Comparison of ENCODE assay signal across 13 cellular contexts in the genomic region with DNA sequence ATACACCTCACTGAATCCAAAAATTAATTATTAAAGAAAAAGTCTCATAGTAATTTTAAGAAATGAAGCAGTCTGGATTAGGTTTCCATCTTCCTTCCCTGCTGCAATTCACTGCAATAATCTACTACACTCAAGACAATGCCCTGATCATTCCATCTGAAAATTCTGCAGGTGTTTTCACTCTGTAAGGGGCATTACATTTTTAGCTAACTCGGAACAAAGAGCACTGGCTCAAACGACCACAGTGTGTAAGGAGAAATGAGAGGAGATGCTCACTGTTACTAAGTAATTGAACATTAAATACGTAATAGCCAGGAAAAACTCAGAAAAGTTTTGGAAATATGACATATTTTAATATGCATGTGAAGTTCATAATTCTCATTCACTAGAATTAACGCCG. TPM values are rescaled to one million over a fixed set of nuclear protein-coding genes. Genes with fewer than 3 reads are reported as not detected.
DNase-seq lines count a peak whose midpoint lies in the region; ATAC-seq and TF ChIP-seq lines count a peak whose summit lies in the region.
"Had no signal": no experiment of that assay in that cellular context is flagged by ENCODE, and none has a peak within 500 bp of the region (broad histone marks: within the 10 kb centered on the region; RNA-seq: fewer than 3 reads in every experiment).

No MANE protein-coding gene starts in this region.

- H3K27ac ChIP-seq in SK-N-SH (ENCODE audit: low read depth in 2 of 2, low read length in 1 of 2) (no peak overlapping the region), endodermal cell (ENCODE audit: low read depth, low read length) (no peak overlapping the region), osteoblast (ENCODE audit: low read depth, low read length) (no peak overlapping the region)
- H3K27ac ChIP-seq: ascending aorta, skin epidermis, tibial artery had no signal

- POLR2A ChIA-PET in SK-N-SH (lab: Yijun Ruan, JAX), result no interaction called here

- H3K79me2 ChIP-seq in SK-N-SH (ENCODE audit: insufficient read depth) (peaks cover 16% of the 10 kb centered on the region; the same call in 1 of the 2 replicates), Loucy (ENCODE audit: insufficient read depth, low read length) (peaks cover 80% of the 10 kb centered on the region), osteoblast (ENCODE audit: insufficient read depth, low read length) (peaks cover 8% of the 10 kb centered on the region)

- no peak for TF ChIP-seq EP300 in SK-N-SH (IDR thresholded peaks at IDR 0.05; ENCODE audit: borderline replicate concordance in 1 of 2, low read depth in 1 of 2, low read length in 1 of 2)

- H3K9me3 Mint-ChIP-seq in endodermal cell, result no peaks in the 10 kb centered on the region

- H3K36me3 ChIP-seq in SK-N-SH (replicated peaks in 1 of 2; ENCODE audit: control insufficient read depth in 1 of 2, insufficient read depth in 2 of 2, low read length in 1 of 2) (no peaks in the 10 kb centered on the region), Loucy (ENCODE audit: insufficient read depth, low read length) (no peaks in the 10 kb centered on the region), endodermal cell (ENCODE audit: control insufficient read depth, insufficient read depth, low read length) (no peaks in the 10 kb centered on the region), osteoblast (ENCODE audit: insufficient read depth, low read length) (no peaks in the 10 kb centered on the region)
- H3K36me3 ChIP-seq: ascending aorta, tibial artery had no signal

- ATAC-seq in SK-N-SH treated with all-trans-retinoic acid at 6 μM for 48 hours (no peak), left lobe of liver (no peak), HG03439 (IDR thresholded peaks at IDR 0.05; ENCODE audit: unreplicated experiment) (no peak)

- H3K9me2 ChIP-seq in SK-N-SH (no peaks in the 10 kb centered on the region), Loucy (replicated peaks; ENCODE audit: low read depth, low read length) (no peaks in the 10 kb centered on the region)

- H3K36me3 Mint-ChIP-seq in endodermal cell (ENCODE audit: low read depth), result no peaks in the 10 kb centered on the region

- 84% methylated on average over 5 of the region's 5 CpGs for WGBS in SK-N-SH (ENCODE audit: low lambda C conversion rate)
- WGBS in endodermal cell (ENCODE audit: insufficient coverage in 1 of 2, insufficient read length in 1 of 2), 2 experiments, result 26 to 61% methylated on average over 3 to 5 of the region's 5 CpGs

- no peak for TF ChIP-seq RAD21 in SK-N-SH (IDR thresholded peaks at IDR 0.05; ENCODE audit: low read length)

- H3K27me3 Mint-ChIP-seq in endodermal cell (ENCODE audit: insufficient read depth), result no peaks in the 10 kb centered on the region

- H3K27me3 ChIP-seq in SK-N-SH (ENCODE audit: insufficient read depth) (no peaks in the 10 kb centered on the region), Loucy (ENCODE audit: insufficient read depth, low read length, poor library complexity, severe bottlenecking) (no peaks in the 10 kb centered on the region), endodermal cell (ENCODE audit: control insufficient read depth, insufficient read depth, low read length, poor library complexity, severe bottlenecking) (no peaks in the 10 kb centered on the region), osteoblast (ENCODE audit: insufficient read depth, low read length) (no peaks in the 10 kb centered on the region)
- H3K27me3 ChIP-seq: ascending aorta had no signal

- CTCF ChIA-PET in SK-N-SH (lab: Yijun Ruan, JAX), result interaction anchor here (0.6 to 1.4 kb wide), 3 partner anchors 16 to 137 kb away, joined by 3 read pairs; no protein-coding TSS in a partner anchor

- H4K20me1 ChIP-seq in SK-N-SH (ENCODE audit: insufficient read depth) (no peaks in the 10 kb centered on the region), Loucy (ENCODE audit: insufficient read depth, low read length, poor library complexity, severe bottlenecking) (peaks cover 50% of the 10 kb centered on the region), osteoblast (ENCODE audit: insufficient read depth, low read length) (no peaks in the 10 kb centered on the region)

- H3F3A ChIP-seq in SK-N-SH (replicated peaks; ENCODE audit: insufficient read depth) (peaks cover 17% of the 10 kb centered on the region), Loucy (ENCODE audit: low read depth) (peaks cover 29% of the 10 kb centered on the region; the same call in 1 of the 2 replicates)

- no peak overlapping the region for H2AFZ ChIP-seq in SK-N-SH (ENCODE audit: low read depth)
- H2AFZ ChIP-seq in Loucy (ENCODE audit: low read length), result no peak overlapping the region
- no peak overlapping the region for H2AFZ ChIP-seq in osteoblast (ENCODE audit: low read length)

- no peak for DNase-seq in SK-N-SH
- no peak for DNase-seq in endodermal cell
- DNase-seq in osteoblast (ENCODE audit: insufficient read length, low spot score, missing footprints), result peak; percentile 27
- no peak for DNase-seq in left lobe of liver (ENCODE audit: low spot score)
- no peak for DNase-seq in NCI-H2029 (lab: John Stamatoyannopoulos, UW)
- DNase-seq: activated CD8-positive, alpha-beta memory T cell treated with anti-CD3 and anti-CD28 coated beads, Interleukin-2, amount 50 U/mL, for 48 hours; DMS79; tibial artery had no signal

- TF ChIP-seq CTCF in SK-N-SH (IDR thresholded peaks at IDR 0.05), result no peak
- no peak for TF ChIP-seq CTCF in Loucy (conservative IDR thresholded peaks at IDR 0.05; ENCODE audit: low read length)
- no peak for TF ChIP-seq CTCF in endodermal cell (conservative IDR thresholded peaks at IDR 0.05)
- no peak for TF ChIP-seq CTCF in osteoblast (IDR thresholded peaks at IDR 0.05; ENCODE audit: extremely low read depth, low read depth, low read length)

- no peak overlapping the region for H3K9ac ChIP-seq in SK-N-SH
- peak overlapping the region; percentile 87 for H3K9ac ChIP-seq in Loucy (ENCODE audit: low read depth, low read length, poor library complexity, severe bottlenecking)
- no peak overlapping the region for H3K9ac ChIP-seq in endodermal cell (ENCODE audit: extremely low read depth, low read length, poor library complexity, severe bottlenecking)

- peak overlapping the region; percentile 93 for H3K4me3 Mint-ChIP-seq in endodermal cell

- no peak overlapping the region for H3K27ac Mint-ChIP-seq in endodermal cell

- H3K4me2 ChIP-seq in SK-N-SH (peak overlapping the region; percentile 87), Loucy (ENCODE audit: low read depth, low read length, poor library complexity, severe bottlenecking) (peak overlapping the region; percentile 93), osteoblast (ENCODE audit: insufficient read depth, low read length) (no peak overlapping the region)

- H3K4me1 ChIP-seq in SK-N-SH (ENCODE audit: control insufficient read depth in 1 of 2, insufficient read depth in 2 of 2, low read depth in 1 of 2, low read length in 1 of 2) (peaks cover 7 to 15% of the 10 kb centered on the region in 2 experiments; a peak in 3 of 4 replicates), Loucy (ENCODE audit: insufficient read depth, low read length, poor library complexity, severe bottlenecking) (peaks cover 86% of the 10 kb centered on the region), endodermal cell (ENCODE audit: control insufficient read depth, insufficient read depth, low read length) (no peaks in the 10 kb centered on the region), osteoblast (ENCODE audit: insufficient read depth, low read length) (peaks cover 21% of the 10 kb centered on the region)

- H3K4me3 ChIP-seq in SK-N-SH (ENCODE audit: low read depth in 2 of 2, low read length in 1 of 2), result peak overlapping the region in 1 of 2 experiments; percentile 75; a peak in 2 of 4 replicates
- peak overlapping the region; percentile 93 for H3K4me3 ChIP-seq in Loucy (ENCODE audit: low read length, poor library complexity, severe bottlenecking)
- H3K4me3 ChIP-seq in endodermal cell (ENCODE audit: low read length), result peak overlapping the region; percentile 88
- H3K4me3 ChIP-seq in osteoblast (ENCODE audit: insufficient read depth, low read length), result no peak overlapping the region
- H3K4me3 ChIP-seq: tibial artery had no signal

- H3K9me3 ChIP-seq in SK-N-SH (no peaks in the 10 kb centered on the region), Loucy (ENCODE audit: insufficient read depth, low read depth, low read length) (no peaks in the 10 kb centered on the region), endodermal cell (ENCODE audit: control insufficient read depth, low read length) (no peaks in the 10 kb centered on the region), osteoblast (ENCODE audit: low read depth, low read length) (no peaks in the 10 kb centered on the region)
- H3K9me3 ChIP-seq: ascending aorta, tibial artery had no signal

- H3K4me1 Mint-ChIP-seq in endodermal cell, result peaks cover 61% of the 10 kb centered on the region

TF ChIP-seq in SK-N-SH, 30 proteins besides CTCF, POLR2A, EP300 and RAD21 (continues in another document):
- TF ChIP-seq FOSL2 (IDR thresholded peaks at IDR 0.05; ENCODE audit: borderline replicate concordance, low read depth) (no peak), MXI1 (IDR thresholded peaks at IDR 0.05; ENCODE audit: low read depth, low read length) (no peak), MEF2A (IDR thresholded peaks at IDR 0.05; ENCODE audit: borderline replicate concordance, low read depth) (no peak), RCOR1 (IDR thresholded peaks at IDR 0.05; ENCODE audit: low read length) (no peak), RFX5 (IDR thresholded peaks at IDR 0.05; ENCODE audit: low read length) (no peak), TCF12 (IDR thresholded peaks at IDR 0.05) (no peak)
- TF ChIP-seq, protein P1, sequence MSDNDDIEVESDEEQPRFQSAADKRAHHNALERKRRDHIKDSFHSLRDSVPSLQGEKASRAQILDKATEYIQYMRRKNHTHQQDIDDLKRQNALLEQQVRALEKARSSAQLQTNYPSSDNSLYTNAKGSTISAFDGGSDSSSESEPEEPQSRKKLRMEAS (IDR thresholded peaks at IDR 0.05; ENCODE audit: low read depth), result no peak

RNA-seq across cellular contexts. Expression of a gene that starts 1.3 kb away (rescaled TPM):
- 2.8 and 3.1 TPM in 2 replicates for polyA plus RNA-seq in SK-N-SH (2012; rRNA removed)
- polyA plus RNA-seq in SK-N-SH (2012; cell fraction: cytosol; rRNA removed), result 6.0 and 7.1 TPM in 2 replicates
- 2.9 and 4.8 TPM in 2 replicates for polyA plus RNA-seq in SK-N-SH (2012; cell fraction: nucleus; rRNA removed)
- 10 to 100 TPM; 47.7 to 48.4 TPM for total RNA-seq in endodermal cell
- polyA plus RNA-seq in endodermal cell (2013, experiment 1 of 2), result 19.4 TPM
- 15.0 TPM for polyA plus RNA-seq in endodermal cell (2013, experiment 2 of 2)
- total RNA-seq in osteoblast, result 2.2 and 2.9 TPM in 2 replicates
- 2.7 TPM for total RNA-seq in left lobe of liver

Comparison
In these comparisons a context has a peak if more than half of its experiments do, and no peak if none do; other contexts are left out.
1. RNA of a gene that starts 1.3 kb away (total RNA-seq): 47.7 to 48.4 TPM in endodermal cell; 2.7 TPM in left lobe of liver (single experiment) and 2.2 to 2.9 TPM in osteoblast; every median in the first group is over 10 times any median in the second.